Comparison of ENCODE assay signal across 11 cellular contexts in genomic region chr7:134919240-134919641, GRCh38.
DNase-seq lines count a peak whose midpoint lies in the region; ATAC-seq and TF ChIP-seq lines count a peak whose summit lies in the region.
"Had no signal": no experiment of that assay in that cellular context is flagged by ENCODE, and none has a peak within 500 bp of the region (broad histone marks: within the 10 kb centered on the region; RNA-seq: fewer than 3 reads in every experiment).

No MANE protein-coding gene starts in this region.

- CTCF ChIA-PET in SK-N-SH (lab: Yijun Ruan, JAX) = interaction anchor here (1.0 to 1.2 kb wide), 2 partner anchors 15 to 26 kb away, joined by 3 read pairs; no protein-coding TSS in a partner anchor

- H3K4me1 ChIP-seq in SK-N-SH (ENCODE audit: control insufficient read depth in 1 of 2, insufficient read depth in 2 of 2, low read depth in 1 of 2, low read length in 1 of 2) (peaks cover 11 to 22% of the 10 kb centered on the region in 2 experiments; a peak in 3 of 4 replicates), smooth muscle cell (ENCODE audit: low read depth) (peaks cover 14% of the 10 kb centered on the region), left lung (no peaks in the 10 kb centered on the region)

- intact Hi-C loops in left lung (cut with DNase I) = no loop called here

- H3K4me2 ChIP-seq in SK-N-SH (0 out of 2 replicates have a peak overlapping the region, but pooled peaks have one; percentile 4), smooth muscle cell (peak overlapping the region; percentile 78)

- peaks cover 44% of the 10 kb centered on the region for H3F3A ChIP-seq in SK-N-SH (replicated peaks; ENCODE audit: insufficient read depth)
- H3F3A ChIP-seq in smooth muscle cell (ENCODE audit: low read depth) = peaks cover 77% of the 10 kb centered on the region

- peak; percentile 66 for ATAC-seq in GM19023 (IDR thresholded peaks at IDR 0.05; ENCODE audit: unreplicated experiment)
- peak; percentile 83 for ATAC-seq in HG02759 (IDR thresholded peaks at IDR 0.05; ENCODE audit: unreplicated experiment)
- no peak for ATAC-seq in left lung

- no peak for TF ChIP-seq EP300 in SK-N-SH (IDR thresholded peaks at IDR 0.05; ENCODE audit: borderline replicate concordance in 1 of 2, low read depth in 1 of 2, low read length in 1 of 2)

- no peak for DNase-seq in SK-N-SH
- no peak for DNase-seq in smooth muscle cell (lab: John Stamatoyannopoulos, UW; ENCODE audit: unreplicated experiment)
- no peak for DNase-seq in retina
- DNase-seq in NCI-H774 (lab: John Stamatoyannopoulos, UW) = no peak
- DNase-seq in DMS79 (lab: John Stamatoyannopoulos, UW) = no peak
- no peak for DNase-seq in left lung
- DNase-seq: DMS79 treated with DMSO at 0.1 percent for 48 hours; Kasumi-1; stimulated activated CD8-positive, alpha-beta memory T cell treated with anti-CD3 and anti-CD28 coated beads, Interleukin-4, amount 100 ng/mL, for 48 hours had no signal

- H3K9ac ChIP-seq in SK-N-SH (no peak overlapping the region), smooth muscle cell (ENCODE audit: low read depth) (peak overlapping the region; percentile 50)

- no peaks in the 10 kb centered on the region for H3K9me2 ChIP-seq in SK-N-SH

- H3K9me3 ChIP-seq in SK-N-SH (no peaks in the 10 kb centered on the region), smooth muscle cell (replicated peaks; ENCODE audit: low read depth) (no peaks in the 10 kb centered on the region), left lung (peaks cover 0 to under 1% of the 10 kb centered on the region in 2 donors)

- H3K36me3 ChIP-seq in SK-N-SH (replicated peaks in 1 of 2; ENCODE audit: control insufficient read depth in 1 of 2, insufficient read depth in 2 of 2, low read length in 1 of 2) (peaks cover 54 to 64% of the 10 kb centered on the region in 2 experiments), smooth muscle cell (ENCODE audit: low read depth) (no peaks in the 10 kb centered on the region), left lung (no peaks in the 10 kb centered on the region)

- TF ChIP-seq CTCF in SK-N-SH (IDR thresholded peaks at IDR 0.05) (no peak), smooth muscle cell (IDR thresholded peaks at IDR 0.05; ENCODE audit: borderline replicate concordance, insufficient read depth, poor library complexity, severe bottlenecking) (no peak), left lung (IDR thresholded peaks at IDR 0.05) (no peak)

- TF ChIP-seq RAD21 in SK-N-SH (IDR thresholded peaks at IDR 0.05; ENCODE audit: low read length) = no peak

- H3K27me3 ChIP-seq in SK-N-SH (ENCODE audit: insufficient read depth) = no peaks in the 10 kb centered on the region
- H3K27me3 ChIP-seq in smooth muscle cell (ENCODE audit: low read depth) = no peaks in the 10 kb centered on the region
- no peaks in the 10 kb centered on the region for H3K27me3 ChIP-seq in left lung

- POLR2A ChIA-PET in SK-N-SH (lab: Yijun Ruan, JAX) = no interaction called here

- no peak overlapping the region for H3K4me3 ChIP-seq in SK-N-SH (ENCODE audit: low read depth in 2 of 2, low read length in 1 of 2)
- no peak overlapping the region for H3K4me3 ChIP-seq in smooth muscle cell
- no peak overlapping the region for H3K4me3 ChIP-seq in left lung

- H3K27ac ChIP-seq in SK-N-SH (ENCODE audit: low read depth in 2 of 2, low read length in 1 of 2) (peak overlapping the region; percentile 1 to 74; a peak in 3 of 4 replicates), smooth muscle cell (ENCODE audit: low read depth) (peak overlapping the region; percentile 89), left lung (peak overlapping the region in 1 of 2 donors; percentile 44)

- H2AFZ ChIP-seq in SK-N-SH (ENCODE audit: low read depth) (no peak overlapping the region), smooth muscle cell (ENCODE audit: low read depth) (no peak overlapping the region)

- H4K20me1 ChIP-seq in SK-N-SH (ENCODE audit: insufficient read depth) (peaks cover 45% of the 10 kb centered on the region), smooth muscle cell (ENCODE audit: low read depth) (peaks cover 70% of the 10 kb centered on the region)

- H3K79me2 ChIP-seq in SK-N-SH (ENCODE audit: insufficient read depth) (peaks cover 100% of the 10 kb centered on the region), smooth muscle cell (ENCODE audit: low read depth) (peaks cover 76% of the 10 kb centered on the region)

TF ChIP-seq in SK-N-SH, 30 proteins besides CTCF, POLR2A, EP300 and RAD21:
- TF ChIP-seq TCF12 (IDR thresholded peaks at IDR 0.05) (0 out of 2 replicates have a peak, but pooled peaks have one; percentile 15), POLR2AphosphoS5 (IDR thresholded peaks at IDR 0.05; ENCODE audit: low read depth, low read length) (no peak)
